9 cellular contexts compared by ENCODE assay signal in genomic region chr2:219073413-219074129, GRCh38. TPM values are rescaled to one million over a fixed set of nuclear protein-coding genes. Genes with fewer than 3 reads are reported as not detected.
DNase-seq lines count a peak whose midpoint lies in the region; ATAC-seq and TF ChIP-seq lines count a peak whose summit lies in the region.
"Had no signal": no experiment of that assay in that cellular context is flagged by ENCODE, and none has a peak within 500 bp of the region (broad histone marks: within the 10 kb centered on the region; RNA-seq: fewer than 3 reads in every experiment).

No MANE protein-coding gene starts in this region.

- no peaks in the 10 kb centered on the region for H4K20me1 ChIP-seq in DND-41 (ENCODE audit: insufficient read depth, low read length)

- H3K9ac ChIP-seq in DND-41 (ENCODE audit: low read depth, low read length) (no peak overlapping the region), NT2/D1 (ENCODE audit: insufficient read length, low read depth) (no peak overlapping the region)

- peak; percentile 20 for DNase-seq in DND-41
- peak; percentile 12 for DNase-seq in HS-27A (ENCODE audit: low read depth)
- peak; percentile 63 for DNase-seq in NT2/D1 (ENCODE audit: low read depth, low spot score)
- no peak for DNase-seq in dorsolateral prefrontal cortex
- peak; percentile 65 for DNase-seq in myocyte (ENCODE audit: low read depth)
- DNase-seq in RWPE1 (ENCODE audit: low spot score), result no peak

- no peaks in the 10 kb centered on the region for H3K4me1 ChIP-seq in DND-41 (ENCODE audit: insufficient read depth, low read length)
- no peaks in the 10 kb centered on the region for H3K4me1 ChIP-seq in NT2/D1 (ENCODE audit: insufficient read depth, insufficient read length)

- intact Hi-C loops in dorsolateral prefrontal cortex (cut with DNase I), result no loop called here

- H3K36me3 ChIP-seq in DND-41 (ENCODE audit: insufficient read depth, low read length), result peaks cover 35% of the 10 kb centered on the region; the same call in 1 of the 2 replicates
- H3K36me3 ChIP-seq in NT2/D1 (ENCODE audit: insufficient read depth, insufficient read length, low read length), result peaks cover 36% of the 10 kb centered on the region

- H2AFZ ChIP-seq in DND-41 (ENCODE audit: low read depth, low read length), result no peak overlapping the region

- H3K9me3 ChIP-seq in DND-41 (ENCODE audit: insufficient read depth, low read length, severe bottlenecking), result no peaks in the 10 kb centered on the region
- no peaks in the 10 kb centered on the region for H3K9me3 ChIP-seq in NT2/D1 (ENCODE audit: insufficient read depth, low read length)

- POLR2A ChIA-PET in RWPE1 (lab: Yijun Ruan, JAX; ENCODE audit: low non-redundant PET), result no interaction called here

- no peak overlapping the region for H3K27ac ChIP-seq in DND-41 (ENCODE audit: low read length)
- no peak overlapping the region for H3K27ac ChIP-seq in dorsolateral prefrontal cortex
- H3K27ac ChIP-seq in RWPE1, result no peak overlapping the region

- H3K4me3 ChIP-seq in DND-41 (ENCODE audit: low read depth in 1 of 2, low read length in 2 of 2) (no peak overlapping the region), NT2/D1 (ENCODE audit: insufficient read length, low read depth) (no peak overlapping the region), dorsolateral prefrontal cortex (no peak overlapping the region)

- no peaks in the 10 kb centered on the region for H3K79me2 ChIP-seq in DND-41 (ENCODE audit: insufficient read depth, low read length)

- peak; percentile 63 for TF ChIP-seq CTCF in DND-41 (IDR thresholded peaks at IDR 0.05; ENCODE audit: borderline replicate concordance, extremely low read depth, low read length, poor library complexity, severe bottlenecking)
- TF ChIP-seq CTCF in dorsolateral prefrontal cortex (IDR thresholded peaks at IDR 0.05 in 54 of 56, conservative IDR thresholded peaks at IDR 0.05 in 2 of 56; ENCODE audit: low read depth in 1 of 56, partially characterized antibody in 56 of 56), result peak in 52 of 56 donors; percentile 15 to 68 (median 49)
- no peak; the same call in 1 of the 2 replicates for TF ChIP-seq CTCF in RWPE1 (conservative IDR thresholded peaks at IDR 0.05; ENCODE audit: low read depth)

- no peak overlapping the region for H3K4me2 ChIP-seq in DND-41 (ENCODE audit: insufficient read depth, low read length)

- ATAC-seq in DND-41 (ENCODE audit: insufficient read depth, low read depth), result no peak
- ATAC-seq in HG02678 (IDR thresholded peaks at IDR 0.05; ENCODE audit: unreplicated experiment), result no peak
- no peak for ATAC-seq in HG03521 (IDR thresholded peaks at IDR 0.05; ENCODE audit: unreplicated experiment)

- no peaks in the 10 kb centered on the region for H3K27me3 ChIP-seq in DND-41 (ENCODE audit: insufficient read depth, low read length, poor library complexity)
- no peaks in the 10 kb centered on the region for H3K27me3 ChIP-seq in NT2/D1 (ENCODE audit: insufficient read depth, insufficient read length)
- no peaks in the 10 kb centered on the region for H3K27me3 ChIP-seq in dorsolateral prefrontal cortex

- CTCF ChIA-PET in RWPE1 (lab: Yijun Ruan, JAX), result interaction anchor here (0.6 to 1.9 kb wide), 5 partner anchors 16 to 283 kb away, joined by 3 to 6 read pairs (median 4); no protein-coding TSS in a partner anchor

RNA-seq across cellular contexts. Expression of gene IHH, which starts 12.8 kb away (rescaled TPM):
- total RNA-seq in dorsolateral prefrontal cortex, result under 1 TPM in 33 of 120 experiments, not detected in 87; 0.22 to 0.96 (median 0.31) TPM
- total RNA-seq in myocyte, result not detected in 2 replicates
- polyA plus RNA-seq in myocyte (2012), result not detected
- total RNA-seq: activated CD8-positive, alpha-beta memory T cell treated with anti-CD3 and anti-CD28 coated beads for 36 hours had no signal

RNA-seq across cellular contexts. Expression of gene CFAP65, which starts 32.3 kb away (rescaled TPM):
- total RNA-seq in dorsolateral prefrontal cortex (1 to 10 TPM in 109 of 120 experiments, under 1 TPM in 11; 0.48 to 4.0 (median 1.8) TPM), myocyte (0.05 TPM in 1 of 2 replicates, not detected in the other)
- not detected for polyA plus RNA-seq in myocyte (2012)
- total RNA-seq: activated CD8-positive, alpha-beta memory T cell treated with anti-CD3 and anti-CD28 coated beads for 36 hours had no signal

Comparison
In these comparisons a context has a peak if more than half of its experiments do, and no peak if none do; other contexts are left out.
1. DNase-seq: peak in DND-41 (single experiment), HS-27A (single experiment), NT2/D1 (single experiment) and myocyte (single experiment); none in dorsolateral prefrontal cortex (0 of 10) and RWPE1 (single experiment).